ENCODE assay signal across 14 cellular contexts in the genomic region with DNA sequence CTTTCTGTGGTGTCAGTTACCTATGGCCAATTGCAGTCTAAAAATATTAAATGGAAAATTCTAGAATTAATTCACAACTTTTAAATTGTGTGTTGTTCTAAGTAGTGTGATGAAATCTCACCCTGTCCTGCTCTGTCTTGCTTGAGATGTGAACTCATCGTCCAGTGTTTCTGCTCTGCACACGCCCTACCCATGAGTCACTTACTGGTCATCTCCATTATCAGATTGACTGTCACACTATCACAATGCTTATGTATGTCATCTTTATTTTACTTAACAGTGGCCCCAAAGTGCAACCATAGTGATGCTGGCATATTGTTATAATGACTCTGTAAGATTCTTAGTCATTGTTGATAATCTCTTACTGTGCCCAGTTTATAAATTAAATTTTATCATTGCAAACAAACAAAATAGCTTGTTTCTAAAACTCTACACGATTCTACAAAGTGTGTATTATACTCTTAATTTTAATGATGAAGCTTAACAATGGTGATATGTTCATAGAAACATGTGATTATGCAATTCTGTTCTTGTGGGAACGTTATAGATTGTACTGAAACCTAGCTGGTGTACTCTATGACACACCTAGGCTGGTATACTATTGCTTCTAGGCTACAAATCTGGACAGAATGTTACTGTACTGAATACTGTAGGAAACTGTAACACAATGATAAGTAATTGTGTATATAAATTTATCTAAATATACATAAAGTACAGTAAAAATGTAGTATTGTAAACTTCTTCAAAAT.
DNase-seq lines count a peak whose midpoint lies in the region; ATAC-seq and TF ChIP-seq lines count a peak whose summit lies in the region.
"Had no signal": no experiment of that assay in that cellular context is flagged by ENCODE, and none has a peak within 500 bp of the region (broad histone marks: within the 10 kb centered on the region; RNA-seq: fewer than 3 reads in every experiment).

No MANE protein-coding gene starts in this region.

- no peak overlapping the region for H3K27ac ChIP-seq in gastroesophageal sphincter

- no peak for TF ChIP-seq EP300 in gastroesophageal sphincter (IDR thresholded peaks at IDR 0.05)

- no peak for TF ChIP-seq CTCF in gastroesophageal sphincter (IDR thresholded peaks at IDR 0.05)

- ATAC-seq in gastroesophageal sphincter, result no peak
- ATAC-seq: natural killer cell treated with Interleukin-12 subunit alpha and Interleukin-12 subunit beta and Interleukin-15 and Interleukin-18, amount 100 ng/mL, for 72 hours had no signal

- no peaks in the 10 kb centered on the region for H3K36me3 ChIP-seq in gastroesophageal sphincter
- H3K36me3 ChIP-seq: BE2C had no signal

- H3K9me3 ChIP-seq in gastroesophageal sphincter, result no peaks in the 10 kb centered on the region
- H3K9me3 ChIP-seq: BE2C had no signal

- in situ Hi-C loops in ACHN (cut with HindIII; ENCODE audit: low pct_ligation_motif_present, low pct_unique_long_range_greater_than_20kb, low sequenced_read_pairs), result no loop called here

- no peaks in the 10 kb centered on the region for H3K27me3 ChIP-seq in gastroesophageal sphincter
- H3K27me3 ChIP-seq: BE2C had no signal

- 44 to 62% methylated on average over 4 of the region's 4 CpGs for WGBS in gastroesophageal sphincter (ENCODE audit: low coverage in 1 of 2), 2 donors

- H3K4me1 ChIP-seq in gastroesophageal sphincter, result no peaks in the 10 kb centered on the region
- H3K4me1 ChIP-seq: BE2C had no signal

- no peak overlapping the region for H3K4me3 ChIP-seq in gastroesophageal sphincter

- peak; percentile 11 for DNase-seq in ACHN
- peak; percentile 92 for DNase-seq in HT1080 (ENCODE audit: low read depth)
- peak; percentile 76 for DNase-seq in amniotic stem cell (lab: John Stamatoyannopoulos, UW)
- DNase-seq in hepatic stellate cell (ENCODE audit: low spot score), result peak; percentile 16
- DNase-seq in stimulated activated CD8-positive, alpha-beta memory T cell treated with anti-CD3 and anti-CD28 coated beads, Interleukin-4, amount 100 ng/mL, for 48 hours, result no peak
- DNase-seq in NCI-H1436 (lab: John Stamatoyannopoulos, UW), result no peak
- DNase-seq in NOMO-1 treated with DMSO at 0.1 percent for 48 hours (lab: John Stamatoyannopoulos, UW; ENCODE audit: unreplicated experiment), result no peak
- DNase-seq: BE2C; effector CD4-positive, alpha-beta T cell; H7; Karpas-422; NCI-H510A treated with DMSO at 0.1 percent for 48 hours had no signal

- TF ChIP-seq POLR2A in gastroesophageal sphincter (IDR thresholded peaks at IDR 0.05), result no peak

Comparison
In these comparisons a context has a peak if more than half of its experiments do, and no peak if none do; other contexts are left out.
1. DNase-seq: peak in ACHN (single experiment), HT1080 (single experiment), amniotic stem cell (single experiment) and hepatic stellate cell (single experiment); none in stimulated activated CD8-positive, alpha-beta memory T cell treated with anti-CD3 and anti-CD28 coated beads, Interleukin-4, amount 100 ng/mL, for 48 hours (single experiment), NCI-H1436 (single experiment) and NOMO-1 treated with DMSO at 0.1 percent for 48 hours (single experiment).